In the genomic region with DNA sequence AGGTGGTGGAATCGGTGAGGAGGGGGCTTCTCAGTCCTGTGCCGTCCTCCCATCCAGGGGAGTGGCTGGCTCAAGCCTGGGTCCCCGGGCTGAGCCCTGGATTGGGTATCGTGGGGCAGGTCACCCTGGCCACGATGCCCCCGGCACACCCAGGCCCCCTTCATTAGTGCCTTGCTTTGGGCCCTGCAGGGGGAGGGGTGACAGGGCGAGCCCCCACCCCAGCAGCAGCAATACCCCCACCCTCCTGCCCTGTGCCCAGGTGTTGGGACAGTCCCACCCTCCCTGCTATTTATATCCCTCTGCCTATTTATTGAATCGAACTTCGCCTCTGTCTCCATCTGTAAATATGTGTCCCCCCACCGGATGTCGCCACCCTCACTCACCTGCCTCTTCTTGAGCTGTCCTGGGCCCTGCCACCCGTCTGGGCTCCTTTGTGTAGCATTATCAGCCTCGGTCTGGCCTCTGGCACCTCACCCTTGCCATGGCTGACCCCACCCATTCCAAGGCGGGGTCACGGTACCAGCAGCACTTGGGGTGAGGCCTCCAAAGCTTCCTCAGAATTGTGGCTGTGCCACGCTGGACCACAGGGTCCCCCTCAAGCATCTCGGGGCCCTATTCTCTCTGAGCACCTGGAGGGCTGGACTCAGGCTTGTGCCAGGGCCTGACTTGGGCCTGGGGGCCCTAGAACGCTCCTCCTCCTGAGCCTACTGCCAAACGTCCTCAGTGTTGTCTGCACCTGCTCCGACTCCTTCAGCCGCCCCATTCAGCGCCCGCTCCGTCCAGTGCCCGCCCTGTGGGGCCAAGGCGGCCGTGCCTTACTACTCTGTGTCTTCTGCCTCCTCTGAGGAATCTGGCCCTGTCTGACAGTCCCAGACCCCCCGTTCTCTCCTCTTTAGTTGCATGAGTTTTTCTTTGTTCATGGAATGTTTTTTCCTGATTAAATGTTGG, we compare ENCODE assay signal across 16 cellular contexts.
"Had no signal": no experiment of that assay in that cellular context is flagged by ENCODE, and none has a peak within 500 bp of the region (broad histone marks: within the 10 kb centered on the region; RNA-seq: fewer than 3 reads in every experiment).

No MANE protein-coding gene starts in this region.

- H3K4me3 ChIP-seq: adrenal gland, body of pancreas, gastroesophageal sphincter, right atrium auricular region, smooth muscle cell, upper lobe of right lung had no signal

- H3K9me3 ChIP-seq: adrenal gland, body of pancreas, gastroesophageal sphincter, neutrophil, right atrium auricular region, upper lobe of right lung had no signal

- H3K36me3 ChIP-seq: neutrophil had no signal

- H3K9me3 Mint-ChIP-seq: activated naive CD4-positive, alpha-beta T cell treated with anti-CD3 and anti-CD28 coated beads, Interleukin-2, amount 10 ng/mL, durations not matched to agents 7 days and 5 days; naive B cell; T-helper 2 cell treated with Interferon-gamma antibody and Interleukin-4, amounts not matched to agents 5 μg/mL and 100 μg/mL, for 36 hours had no signal

- H3K36me3 Mint-ChIP-seq: naive B cell had no signal

- DNase-seq: activated CD4-positive, alpha-beta T cell treated with anti-CD3 and anti-CD28 coated beads, Interleukin-2, amount 50 U/mL, for 1 hour; activated naive CD4-positive, alpha-beta T cell treated with anti-CD3 and anti-CD28 coated beads, Interleukin-2, amount 10 ng/mL, durations not matched to agents 7 days and 5 days; body of pancreas; central memory CD4-positive, alpha-beta T cell; cortex of kidney; effector CD8-positive, alpha-beta T cell; midbrain; naive B cell; stimulated activated naive CD4-positive, alpha-beta T cell; upper lobe of right lung had no signal

- ATAC-seq: body of pancreas, gastroesophageal sphincter, upper lobe of right lung had no signal

- H3K4me1 ChIP-seq: adrenal gland, upper lobe of right lung had no signal

- H3K27ac Mint-ChIP-seq: activated naive CD4-positive, alpha-beta T cell treated with anti-CD3 and anti-CD28 coated beads, Interleukin-2, amount 10 ng/mL, durations not matched to agents 7 days and 5 days; T-helper 2 cell treated with Interferon-gamma antibody and Interleukin-4, amounts not matched to agents 5 μg/mL and 100 μg/mL, for 36 hours had no signal

- H3K27ac ChIP-seq: adrenal gland, body of pancreas, gastroesophageal sphincter, neutrophil, right atrium auricular region, upper lobe of right lung had no signal

- H3K27me3 Mint-ChIP-seq: activated naive CD4-positive, alpha-beta T cell treated with anti-CD3 and anti-CD28 coated beads, Interleukin-2, amount 10 ng/mL, durations not matched to agents 7 days and 5 days; naive B cell had no signal

- H3K27me3 ChIP-seq: adrenal gland, body of pancreas, gastroesophageal sphincter, neutrophil, right atrium auricular region, upper lobe of right lung had no signal

- H3K4me3 Mint-ChIP-seq: activated naive CD4-positive, alpha-beta T cell treated with anti-CD3 and anti-CD28 coated beads, Interleukin-2, amount 10 ng/mL, durations not matched to agents 7 days and 5 days; naive B cell; T-helper 2 cell treated with Interferon-gamma antibody and Interleukin-4, amounts not matched to agents 5 μg/mL and 100 μg/mL, for 36 hours had no signal
